ENCODE assay signal across 16 cellular contexts in genomic region chr2:62999905-63000304, GRCh38. TPM values are rescaled to one million over a fixed set of nuclear protein-coding genes. Genes with fewer than 3 reads are reported as not detected.
A peak's percentile ranks its signal among the peaks of the same experiment; 100 is the strongest.
DNase-seq lines count a peak whose midpoint lies in the region; ATAC-seq and TF ChIP-seq lines count a peak whose summit lies in the region.
"Had no signal": no experiment of that assay in that cellular context is flagged by ENCODE, and none has a peak within 500 bp of the region (broad histone marks: within the 10 kb centered on the region; RNA-seq: fewer than 3 reads in every experiment).

No MANE protein-coding gene starts in this region.

- peak overlapping the region; percentile 69 for H3K27ac ChIP-seq in RWPE2 (ENCODE audit: poor library complexity, severe bottlenecking)
- H3K27ac ChIP-seq in fibroblast of lung (ENCODE audit: insufficient read depth, low read length), result no peak overlapping the region
- H3K27ac ChIP-seq: parathyroid adenoma had no signal

- no peaks in the 10 kb centered on the region for H4K20me1 ChIP-seq in fibroblast of lung (ENCODE audit: control insufficient read depth, extremely low read depth, insufficient read depth, low read length)

- H3K79me2 ChIP-seq in fibroblast of lung (ENCODE audit: control insufficient read depth, insufficient read depth, low read length), result no peaks in the 10 kb centered on the region
- H3K79me2 ChIP-seq: parathyroid adenoma had no signal

- no peaks in the 10 kb centered on the region for H3K27me3 ChIP-seq in RWPE2 (ENCODE audit: insufficient read depth, poor library complexity, severe bottlenecking)
- H3K27me3 ChIP-seq in fibroblast of lung (ENCODE audit: control insufficient read depth, insufficient read depth, low read length), result no peaks in the 10 kb centered on the region

- H3K9me3 ChIP-seq in RWPE2 (ENCODE audit: severe bottlenecking) (no peaks in the 10 kb centered on the region), fibroblast of lung (ENCODE audit: control insufficient read depth, insufficient read depth, low read depth, low read length) (no peaks in the 10 kb centered on the region)

- no peak overlapping the region for H3K4me3 ChIP-seq in RWPE2 (ENCODE audit: severe bottlenecking)
- H3K4me3 ChIP-seq in fibroblast of lung (replicated peaks in 1 of 4; ENCODE audit: control extremely low read depth in 1 of 4, insufficient read depth in 1 of 4, low read depth in 3 of 4, low read length in 4 of 4), result no peak overlapping the region

- ATAC-seq in RWPE2 (ENCODE audit: low read depth), result peak; percentile 88
- ATAC-seq: activated naive CD8-positive, alpha-beta T cell treated with anti-CD3 and anti-CD28 coated beads, Interleukin-2, amount 50 U/mL, for 24 hours; stimulated activated naive CD8-positive, alpha-beta T cell treated with anti-CD3 and anti-CD28 coated beads, Interleukin-15, Interleukin-2, amounts not matched to agents 100 U/mL and 50 U/mL, for 24 hours had no signal

- no peak overlapping the region for H3K9ac ChIP-seq in fibroblast of lung (ENCODE audit: insufficient read depth, low read length)
- H3K9ac ChIP-seq: parathyroid adenoma had no signal

- H3K36me3 ChIP-seq in RWPE2 (ENCODE audit: low read depth) (peaks cover 84% of the 10 kb centered on the region), fibroblast of lung (ENCODE audit: control insufficient read depth, insufficient read depth, low read length) (no peaks in the 10 kb centered on the region)

- no peak overlapping the region for H3K4me2 ChIP-seq in fibroblast of lung (ENCODE audit: extremely low read depth, insufficient read depth, low read length)

- peaks cover 31% of the 10 kb centered on the region for H3K4me1 ChIP-seq in RWPE2 (ENCODE audit: insufficient read depth, poor library complexity, severe bottlenecking)
- H3K4me1 ChIP-seq in fibroblast of lung (ENCODE audit: control insufficient read depth, extremely low read depth, insufficient read depth, low read length), result no peaks in the 10 kb centered on the region
- H3K4me1 ChIP-seq: parathyroid adenoma had no signal

- TF ChIP-seq CTCF in RWPE2 (IDR thresholded peaks at IDR 0.05; ENCODE audit: poor library complexity, severe bottlenecking) (no peak), fibroblast of lung (conservative IDR thresholded peaks at IDR 0.05 in 1 of 2, IDR thresholded peaks at IDR 0.05 in 1 of 2; ENCODE audit: low read depth in 1 of 2, low read length in 2 of 2) (no peak)

- H2AFZ ChIP-seq in fibroblast of lung (ENCODE audit: low read length), result no peak overlapping the region
- H2AFZ ChIP-seq: parathyroid adenoma had no signal

- DNase-seq in EH (ENCODE audit: low read depth) (peak; percentile 62), RWPE2 (ENCODE audit: low spot score) (peak; percentile 66), fibroblast of lung (ENCODE audit: low read depth in 2 of 2) (peak; percentile 37 to 42), mucosa of gallbladder (ENCODE audit: low spot score) (peak; percentile 31), NCI-H2029 (lab: John Stamatoyannopoulos, UW) (no peak), HPDE6-E6E7 (ENCODE audit: extremely low spot score) (no peak)
- DNase-seq in stimulated activated CD4-positive, alpha-beta T cell treated with anti-CD3 and anti-CD28 coated beads, Interleukin-4, amount 100 ng/mL, for 4 hours, result no peak
- DNase-seq in stimulated activated CD4-positive, alpha-beta T cell treated with anti-CD3 and anti-CD28 coated beads, Interleukin-15, amount 100 ng/mL, for 24 hours, result no peak
- DNase-seq: activated CD8-positive, alpha-beta memory T cell treated with anti-CD3 and anti-CD28 coated beads, Interleukin-2, amount 50 U/mL, for 4 hours; activated naive CD8-positive, alpha-beta T cell treated with anti-CD3 and anti-CD28 coated beads, Interleukin-2, amount 50 U/mL, for 24 hours; effector CD8-positive, alpha-beta T cell; midbrain; NCI-H2227 treated with DMSO at 0.1 percent for 48 hours; stimulated activated naive CD8-positive, alpha-beta T cell treated with anti-CD3 and anti-CD28 coated beads, Interleukin-15, Interleukin-2, amounts not matched to agents 100 U/mL and 50 U/mL, for 24 hours had no signal

RNA-seq across cellular contexts. Expression of gene OTX1, which starts 50.7 kb away (rescaled TPM):
- total RNA-seq in fibroblast of lung (0.17 TPM in 1 of 2 replicates, not detected in the other), mucosa of gallbladder (not detected)
- polyA plus RNA-seq in fibroblast of lung, result not detected in 2 replicates
- polyA plus RNA-seq in fibroblast of lung (2012), result 0.06 and 0.09 TPM in 2 replicates
- polyA minus RNA-seq in fibroblast of lung (ENCODE audit: low replicate concordance), result 0.11 TPM in 1 of 2 replicates, not detected in the other
- polyA plus RNA-seq: CD14-positive monocyte had no signal

Comparison
In these comparisons a context has a peak if more than half of its experiments do, and no peak if none do; other contexts are left out.
1. DNase-seq: peak in EH (single experiment), RWPE2 (single experiment), fibroblast of lung (2 of 2) and mucosa of gallbladder (single experiment); none in stimulated activated CD4-positive, alpha-beta T cell treated with anti-CD3 and anti-CD28 coated beads, Interleukin-4, amount 100 ng/mL, for 4 hours (0 of 2), NCI-H2029 (single experiment), stimulated activated CD4-positive, alpha-beta T cell treated with anti-CD3 and anti-CD28 coated beads, Interleukin-15, amount 100 ng/mL, for 24 hours (single experiment) and HPDE6-E6E7 (single experiment).